9 cellular contexts compared by ENCODE assay signal in genomic region chr7:3559178-3559765, GRCh38.
DNase-seq lines count a peak whose midpoint lies in the region; FAIRE-seq and TF ChIP-seq lines count a peak whose summit lies in the region.
"Had no signal": no experiment of that assay in that cellular context is flagged by ENCODE, and none has a peak within 500 bp of the region (broad histone marks: within the 10 kb centered on the region; RNA-seq: fewer than 3 reads in every experiment).

No MANE protein-coding gene starts in this region.

- no peak for TF ChIP-seq CTCF in endothelial cell of umbilical vein (IDR thresholded peaks at IDR 0.05; ENCODE audit: extremely low read depth in 1 of 2, insufficient read depth in 1 of 2, low read depth in 1 of 2, low read length in 2 of 2)

- no peak for TF ChIP-seq POLR2A in endothelial cell of umbilical vein (IDR thresholded peaks at IDR 0.05; ENCODE audit: low read depth, low read length)

- H3K4me2 ChIP-seq in endothelial cell of umbilical vein (ENCODE audit: insufficient read depth, low read length): peak overlapping the region; percentile 85

- intact Hi-C loops in endothelial cell of umbilical vein (cut with micrococcal nuclease): loop anchor here (2.0 to 5.0 kb wide), 2 partner anchors 66 to 122 kb away; no protein-coding TSS in a partner anchor

- peak overlapping the region; percentile 20 for H3K9ac ChIP-seq in endothelial cell of umbilical vein (replicated peaks; ENCODE audit: extremely low read depth, insufficient read depth, low read length)

- H3K4me3 ChIP-seq in endothelial cell of umbilical vein (replicated peaks in 1 of 3; ENCODE audit: insufficient read depth in 1 of 3, low read depth in 1 of 3, low read length in 3 of 3): peak overlapping the region in 2 of 3 experiments; percentile 7 to 47
- H3K4me3 ChIP-seq: ascending aorta had no signal

- peak overlapping the region; percentile 52 for H2AFZ ChIP-seq in endothelial cell of umbilical vein (ENCODE audit: low read depth, low read length)

- dilution Hi-C loops in endothelial cell of umbilical vein (cut with MboI; ENCODE audit: extremely low pct_ligation_motif_present, low sequenced_read_pairs): no loop called here

- H3K4me1 ChIP-seq in endothelial cell of umbilical vein (ENCODE audit: control insufficient read depth, extremely low read depth, insufficient read depth, low read length): peaks cover 20% of the 10 kb centered on the region

- CTCF ChIA-PET in endothelial cell of umbilical vein (lab: Charles Lee): interaction anchor here (0.7 to 1.0 kb wide), 3 partner anchors 77 to 128 kb away, joined by 3 read pairs; no protein-coding TSS in a partner anchor

- no peaks in the 10 kb centered on the region for H3K79me2 ChIP-seq in endothelial cell of umbilical vein (ENCODE audit: control insufficient read depth, insufficient read depth, low read length)

- H3K9me3 ChIP-seq in endothelial cell of umbilical vein (replicated peaks; ENCODE audit: control insufficient read depth, insufficient read depth, low read length): no peaks in the 10 kb centered on the region
- H3K9me3 ChIP-seq: ascending aorta had no signal

- no TSS peak for BruUV-seq in endothelial cell of umbilical vein (replicated peaks; lab: Mats Ljungman, UMichigan)

- H3K27me3 ChIP-seq in endothelial cell of umbilical vein (ENCODE audit: control insufficient read depth in 2 of 2, insufficient read depth in 2 of 2, low read length in 2 of 2): no peaks in the 10 kb centered on the region
- H3K27me3 ChIP-seq: ascending aorta had no signal

- H4K20me1 ChIP-seq in endothelial cell of umbilical vein (replicated peaks; ENCODE audit: control insufficient read depth, extremely low read depth, insufficient read depth, low read length): no peaks in the 10 kb centered on the region

- H3K27ac ChIP-seq in endothelial cell of umbilical vein (ENCODE audit: insufficient read depth, low read depth, low read length): peak overlapping the region; percentile 62
- H3K27ac ChIP-seq: ascending aorta had no signal

- POLR2A ChIA-PET in endothelial cell of umbilical vein (lab: Charles Lee): interaction anchor here (0.7 kb wide), 1 partner anchor 29 kb away, joined by 3 read pairs; no protein-coding TSS in a partner anchor

- no peaks in the 10 kb centered on the region for H3K9me1 ChIP-seq in endothelial cell of umbilical vein (replicated peaks; ENCODE audit: control insufficient read depth, extremely low read depth, insufficient read depth, low read length)

- DNase-seq in ELR (ENCODE audit: low read depth) (peak; percentile 68), NCI-H69 (lab: John Stamatoyannopoulos, UW) (peak; percentile 93), endothelial cell of umbilical vein (ENCODE audit: low read depth, low spot score) (peak; percentile 88), non-pigmented ciliary epithelial cell (ENCODE audit: low read depth) (peak; percentile 86), NCI-H1694 (lab: John Stamatoyannopoulos, UW) (no peak), C1 segment of cervical spinal cord (lab: John Stamatoyannopoulos, UW) (no peak)
- no peak for DNase-seq in effector CD8-positive, alpha-beta T cell (lab: John Stamatoyannopoulos, UW)
- DNase-seq: activated CD4-positive, alpha-beta T cell treated with anti-CD3 and anti-CD28 coated beads for 1 hour had no signal

- H3K36me3 ChIP-seq in endothelial cell of umbilical vein (ENCODE audit: control insufficient read depth in 2 of 2, extremely low read depth in 1 of 2, insufficient read depth in 2 of 2, low read length in 2 of 2): no peaks in the 10 kb centered on the region
- H3K36me3 ChIP-seq: ascending aorta had no signal

- FAIRE-seq in endothelial cell of umbilical vein (lab: Jason Lieb, UNC): peak; percentile 90

TF ChIP-seq in endothelial cell of umbilical vein, 7 proteins besides CTCF, POLR2A, EP300 and RAD21:
- peak; percentile 17 for TF ChIP-seq GATA2 (IDR thresholded peaks at IDR 0.05; ENCODE audit: insufficient read depth, insufficient read length, low read depth, low read length)
- peak; percentile 77 for TF ChIP-seq FOS (IDR thresholded peaks at IDR 0.05; ENCODE audit: borderline replicate concordance, insufficient read depth, low read length)
- TF ChIP-seq, protein P1, sequence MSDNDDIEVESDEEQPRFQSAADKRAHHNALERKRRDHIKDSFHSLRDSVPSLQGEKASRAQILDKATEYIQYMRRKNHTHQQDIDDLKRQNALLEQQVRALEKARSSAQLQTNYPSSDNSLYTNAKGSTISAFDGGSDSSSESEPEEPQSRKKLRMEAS (IDR thresholded peaks at IDR 0.05; ENCODE audit: insufficient read depth, insufficient read length): no peak

Comparison
In these comparisons a context has a peak if more than half of its experiments do, and no peak if none do; other contexts are left out.
1. DNase-seq: peak in ELR (single experiment), NCI-H69 (single experiment), endothelial cell of umbilical vein (single experiment) and non-pigmented ciliary epithelial cell (single experiment); none in NCI-H1694 (single experiment), effector CD8-positive, alpha-beta T cell (single experiment) and C1 segment of cervical spinal cord (0 of 14).